ENCODE assay signal across 8 cellular contexts in genomic region chr16:56424404-56424765, GRCh38. TPM values are rescaled to one million over a fixed set of nuclear protein-coding genes. Genes with fewer than 3 reads are reported as not detected.
DNase-seq lines count a peak whose midpoint lies in the region; ATAC-seq and TF ChIP-seq lines count a peak whose summit lies in the region.

No MANE protein-coding gene starts in this region.

- H3K18ac ChIP-seq in trophoblast cell (ENCODE audit: low read length), result no peak overlapping the region

- H3K9ac ChIP-seq in trophoblast cell (ENCODE audit: low read length), result peak overlapping the region; percentile 55

- no peaks in the 10 kb centered on the region; the same call in 1 of the 2 replicates for H3K36me3 ChIP-seq in HAP-1 (replicated peaks)
- H3K36me3 ChIP-seq in gastroesophageal sphincter, result no peaks in the 10 kb centered on the region
- H3K36me3 ChIP-seq in trophoblast cell (ENCODE audit: control insufficient read depth in 1 of 2, insufficient read depth in 2 of 2, low read length in 2 of 2), result peaks cover 2% of the 10 kb centered on the region in 2 experiments

- H3K27me3 Mint-ChIP-seq in T-helper 17 cell, result no peaks in the 10 kb centered on the region

- no peak overlapping the region for H4K8ac ChIP-seq in trophoblast cell (ENCODE audit: low read depth, low read length)

- WGBS in gastroesophageal sphincter (ENCODE audit: low coverage in 1 of 2), 2 donors, result 0% methylated on average over 10 to 15 of the region's 16 CpGs
- no CpG with 5 or more reads among the region's 16 CpGs for WGBS in trophoblast cell (ENCODE audit: extremely low coverage, insufficient coverage, insufficient read length)

- H3K4me3 ChIP-seq in HAP-1 (peak overlapping the region; percentile 49), gastroesophageal sphincter (peak overlapping the region; percentile 93 to 96), trophoblast cell (ENCODE audit: low read depth, low read length) (peak overlapping the region; percentile 95)

- no peak overlapping the region for H2BK5ac ChIP-seq in trophoblast cell (ENCODE audit: low read depth, low read length, poor library complexity)

- ATAC-seq in T-helper 17 cell (no peak), gastroesophageal sphincter (no peak), GM18511 (IDR thresholded peaks at IDR 0.05; ENCODE audit: unreplicated experiment) (no peak), GM18519 (IDR thresholded peaks at IDR 0.05; ENCODE audit: low FRiP score, unreplicated experiment) (no peak)

- H3K9me3 ChIP-seq in HAP-1 (no peaks in the 10 kb centered on the region), T-helper 17 cell (ENCODE audit: control insufficient read depth, low read length, poor library complexity, severe bottlenecking) (no peaks in the 10 kb centered on the region), gastroesophageal sphincter (no peaks in the 10 kb centered on the region), trophoblast cell (ENCODE audit: insufficient read depth, low read depth, low read length) (no peaks in the 10 kb centered on the region)

- TF ChIP-seq EP300 in gastroesophageal sphincter (IDR thresholded peaks at IDR 0.05), result no peak

- no peak overlapping the region for H2BK120ac ChIP-seq in trophoblast cell (ENCODE audit: insufficient read depth, low read length, poor library complexity)

- no peaks in the 10 kb centered on the region for H3K36me3 Mint-ChIP-seq in T-helper 17 cell (ENCODE audit: low read depth)

- no peak overlapping the region for H3K23ac ChIP-seq in trophoblast cell (ENCODE audit: low read length)

- H3K4ac ChIP-seq in trophoblast cell (ENCODE audit: low read depth, low read length), result no peak overlapping the region

- H3K4me1 ChIP-seq in HAP-1 (peaks cover 41% of the 10 kb centered on the region), gastroesophageal sphincter (peaks cover 0 to 53% (median 8%) of the 10 kb centered on the region in 3 donors), trophoblast cell (ENCODE audit: control insufficient read depth in 1 of 2, insufficient read depth in 2 of 2, low read length in 2 of 2) (peaks cover 0 to 5% of the 10 kb centered on the region in 2 experiments)

- no peak overlapping the region for H4K91ac ChIP-seq in trophoblast cell (ENCODE audit: low read depth, low read length)

- in situ Hi-C loops in HAP-1 (cut with MboI; ENCODE audit: low sequenced_read_pairs), result no loop called here

- no peak overlapping the region for H4K12ac ChIP-seq in trophoblast cell (ENCODE audit: low read depth, low read length)

- H3K79me2 ChIP-seq in trophoblast cell (ENCODE audit: control insufficient read depth, insufficient read depth, low read length, poor library complexity), result peaks cover 5% of the 10 kb centered on the region

- peak overlapping the region; percentile 83 for H3K4me2 ChIP-seq in trophoblast cell (ENCODE audit: low read length)

- H3K27ac Mint-ChIP-seq in T-helper 17 cell, result peak overlapping the region; percentile 95

- no peak for TF ChIP-seq POLR2A in gastroesophageal sphincter (IDR thresholded peaks at IDR 0.05)

- H3K79me1 ChIP-seq in trophoblast cell (ENCODE audit: low read length), result peaks cover 4% of the 10 kb centered on the region

- H2AK5ac ChIP-seq in trophoblast cell (ENCODE audit: low read length), result no peak overlapping the region

- no peak overlapping the region for H3K14ac ChIP-seq in trophoblast cell (ENCODE audit: low read length)

- peak overlapping the region; percentile 96 for H3K4me3 Mint-ChIP-seq in T-helper 17 cell

- DNase-seq in HAP-1 (ENCODE audit: low spot score in 2 of 2) (peak in 1 of 2 experiments; percentile 17), T-helper 17 cell (no peak), trophoblast cell (peak in 1 of 2 donors; percentile 29), NCI-H748 treated with DMSO at 0.1 percent for 48 hours (lab: John Stamatoyannopoulos, UW) (no peak), DMS153 treated with DMSO at 0.1 percent for 48 hours (lab: John Stamatoyannopoulos, UW; ENCODE audit: unreplicated experiment) (no peak)

- no peak overlapping the region for H2BK12ac ChIP-seq in trophoblast cell (ENCODE audit: low read length)

- H3K27ac ChIP-seq in gastroesophageal sphincter (peak overlapping the region; percentile 71 to 96 (median 95)), trophoblast cell (ENCODE audit: low read depth, low read length) (no peak overlapping the region)

- H3K27me3 ChIP-seq in HAP-1 (ENCODE audit: low read depth), result no peaks in the 10 kb centered on the region
- no peaks in the 10 kb centered on the region for H3K27me3 ChIP-seq in gastroesophageal sphincter
- no peaks in the 10 kb centered on the region for H3K27me3 ChIP-seq in trophoblast cell (ENCODE audit: insufficient read depth, low read length)

- peaks cover 33% of the 10 kb centered on the region for H3K4me1 Mint-ChIP-seq in T-helper 17 cell

- H2AFZ ChIP-seq in trophoblast cell (ENCODE audit: insufficient read depth, low read length, poor library complexity), result no peak overlapping the region

- no peak for TF ChIP-seq CTCF in gastroesophageal sphincter (IDR thresholded peaks at IDR 0.05)

RNA-seq across cellular contexts. Expression of gene AMFR, which starts 1.0 kb away (rescaled TPM):
- total RNA-seq in T-helper 17 cell (100 to 1,000 TPM in 1 of 2 donors, 10 to 100 TPM in 1; 64.8 to 102 TPM), gastroesophageal sphincter (100 to 1,000 TPM; 172 to 216 (median 194) TPM)
- polyA plus RNA-seq in trophoblast cell (2013), result 18.4 and 18.6 TPM in 2 replicates

RNA-seq across cellular contexts. Expression of gene NUDT21, which starts 26.7 kb away (rescaled TPM):
- total RNA-seq in T-helper 17 cell, result 10 to 100 TPM; 84.8 to 92.2 TPM
- 10 to 100 TPM; 43.0 to 72.6 (median 55.6) TPM for total RNA-seq in gastroesophageal sphincter
- 140 and 141 TPM in 2 replicates for polyA plus RNA-seq in trophoblast cell (2013)

RNA-seq across cellular contexts. Expression of gene OGFOD1, which starts 27.0 kb away (rescaled TPM):
- total RNA-seq in T-helper 17 cell (10 to 100 TPM; 19.9 to 26.1 TPM), gastroesophageal sphincter (10 to 100 TPM; 40.6 to 55.1 (median 50.4) TPM)
- polyA plus RNA-seq in trophoblast cell (2013), result 35.6 and 37.2 TPM in 2 replicates
